Comparison of ENCODE assay signal across 12 cellular contexts in genomic region chr16:73065617-73066313, GRCh38. TPM values are rescaled to one million over a fixed set of nuclear protein-coding genes. Genes with fewer than 3 reads are reported as not detected.
DNase-seq lines count a peak whose midpoint lies in the region; ATAC-seq and TF ChIP-seq lines count a peak whose summit lies in the region.
"Had no signal": no experiment of that assay in that cellular context is flagged by ENCODE, and none has a peak within 500 bp of the region (broad histone marks: within the 10 kb centered on the region; RNA-seq: fewer than 3 reads in every experiment).

No MANE protein-coding gene starts in this region.

- no peaks in the 10 kb centered on the region for H3K9me3 ChIP-seq in BLaER1
- H3K9me3 ChIP-seq in hepatocyte (ENCODE audit: low read depth), result no peaks in the 10 kb centered on the region
- H3K9me3 ChIP-seq in parathyroid adenoma (ENCODE audit: control insufficient read depth, low read length), result no peaks in the 10 kb centered on the region
- H3K9me3 ChIP-seq: neutrophil had no signal

- CTCF ChIA-PET in GM10248 (lab: Yijun Ruan, JAX), result no interaction called here

- H3K4me3 ChIP-seq in BLaER1 (peak overlapping the region; percentile 57), hepatocyte (no peak overlapping the region), parathyroid adenoma (ENCODE audit: low read depth, low read length) (no peak overlapping the region)

- H3K4me3 Mint-ChIP-seq in brain, result peak overlapping the region; percentile 68 to 80 (median 76)

- H3K9me3 Mint-ChIP-seq in brain, result peaks cover 0 to 5% (median 0%) of the 10 kb centered on the region in 5 experiments

- H3K36me3 ChIP-seq in BLaER1 (no peaks in the 10 kb centered on the region), hepatocyte (replicated peaks; ENCODE audit: insufficient read depth, low read depth) (no peaks in the 10 kb centered on the region), parathyroid adenoma (ENCODE audit: control insufficient read depth, insufficient read depth, low read length) (no peaks in the 10 kb centered on the region)
- H3K36me3 ChIP-seq: neutrophil had no signal

- H3K4me2 ChIP-seq in BLaER1, result peak overlapping the region; percentile 85
- peak overlapping the region; percentile 74 for H3K4me2 ChIP-seq in hepatocyte
- H3K4me2 ChIP-seq in parathyroid adenoma (ENCODE audit: low read length), result peak overlapping the region; percentile 14

- H4K20me1 ChIP-seq in BLaER1 (peaks cover 80% of the 10 kb centered on the region), hepatocyte (ENCODE audit: insufficient read depth, poor library complexity, severe bottlenecking) (no peaks in the 10 kb centered on the region)

- WGBS in hepatocyte (ENCODE audit: low lambda C conversion rate, missing lambda C conversion rate), result 6% methylated on average over 36 of the region's 43 CpGs

- H2AFZ ChIP-seq in hepatocyte (no peak overlapping the region), parathyroid adenoma (peak overlapping the region; percentile 5)

- no peak overlapping the region for H3K9ac ChIP-seq in BLaER1
- no peak overlapping the region for H3K9ac ChIP-seq in parathyroid adenoma

- H3K27ac Mint-ChIP-seq in brain, result peak overlapping the region in 2 of 5 experiments; percentile 50 to 61

- H3K27me3 Mint-ChIP-seq in brain, result peaks cover 94% of the 10 kb centered on the region

- no peaks in the 10 kb centered on the region for H3K36me3 Mint-ChIP-seq in brain

- POLR2A ChIA-PET in GM10248 (lab: Yijun Ruan, JAX), result no interaction called here

- DNase-seq in hepatocyte (ENCODE audit: low spot score), result no peak
- no peak for DNase-seq in NCI-H82 treated with DMSO at 0.1 percent for 48 hours (lab: John Stamatoyannopoulos, UW; ENCODE audit: unreplicated experiment)
- no peak for DNase-seq in GM10248 (ENCODE audit: extremely low spot score)
- DNase-seq in SW480 (ENCODE audit: low spot score), result no peak
- no peak for DNase-seq in foreskin keratinocyte
- DNase-seq: activated CD4-positive, alpha-beta T cell treated with anti-CD3 and anti-CD28 coated beads for 1 hour; activated naive CD4-positive, alpha-beta T cell treated with anti-CD3 and anti-CD28 coated beads, Interleukin-2, amount 50 U/mL, for 16 hours; NCI-H1092 had no signal

- no peak for TF ChIP-seq CTCF in brain (conservative IDR thresholded peaks at IDR 0.05)
- no peak for TF ChIP-seq CTCF in hepatocyte (IDR thresholded peaks at IDR 0.05; ENCODE audit: poor library complexity)
- no peak for TF ChIP-seq CTCF in parathyroid adenoma (IDR thresholded peaks at IDR 0.05)
- no peak for TF ChIP-seq CTCF in GM10248 (IDR thresholded peaks at IDR 0.05; ENCODE audit: control extremely low read depth, extremely low read depth, low read depth, missing control alignments)
- no peak for TF ChIP-seq CTCF in foreskin keratinocyte (conservative IDR thresholded peaks at IDR 0.05)

- H3K27ac ChIP-seq in BLaER1 (no peak overlapping the region), hepatocyte (no peak overlapping the region), parathyroid adenoma (no peak overlapping the region), foreskin keratinocyte (no peak overlapping the region)
- H3K27ac ChIP-seq: neutrophil had no signal

- H3K9me2 ChIP-seq in hepatocyte (replicated peaks; ENCODE audit: insufficient read depth), result no peaks in the 10 kb centered on the region

- H3K79me2 ChIP-seq in hepatocyte (peaks cover 3% of the 10 kb centered on the region), parathyroid adenoma (peaks cover 5% of the 10 kb centered on the region)

- peaks cover 91% of the 10 kb centered on the region for H3K4me1 Mint-ChIP-seq in brain

- peaks cover 100% of the 10 kb centered on the region for H3K27me3 ChIP-seq in BLaER1
- H3K27me3 ChIP-seq in hepatocyte, result peaks cover 71% of the 10 kb centered on the region
- H3K27me3 ChIP-seq in parathyroid adenoma (ENCODE audit: control insufficient read depth, insufficient read depth, low read length), result peaks cover 13% of the 10 kb centered on the region
- no peaks in the 10 kb centered on the region for H3K27me3 ChIP-seq in foreskin keratinocyte

- H3K4me1 ChIP-seq in BLaER1 (peaks cover 31% of the 10 kb centered on the region), hepatocyte (ENCODE audit: insufficient read depth) (peaks cover 53% of the 10 kb centered on the region), parathyroid adenoma (peaks cover 23% of the 10 kb centered on the region), foreskin keratinocyte (peaks cover 23% of the 10 kb centered on the region)

- no peak for ATAC-seq in foreskin keratinocyte

RNA-seq across cellular contexts. Expression of gene ZFHX3, which starts 17.8 kb away (rescaled TPM):
- 7.6 TPM for polyA plus RNA-seq in brain (ENCODE audit: insufficient read depth, low read depth, low replicate concordance)
- total RNA-seq in hepatocyte, result 11.5 and 11.6 TPM in 2 replicates
- 6.4 and 10.9 TPM in 2 replicates for polyA plus RNA-seq in hepatocyte
- total RNA-seq in foreskin keratinocyte, result 5.9 and 8.9 TPM in 2 replicates
- polyA plus RNA-seq in foreskin keratinocyte, result 1.1 and 1.2 TPM in 2 replicates

Comparison
In these comparisons a context has a peak if more than half of its experiments do, and no peak if none do; other contexts are left out.
1. H3K4me2 ChIP-seq: peak in every context shown above with its lines; median percentile 85 in BLaER1; 74 in hepatocyte; 14 in parathyroid adenoma.